13 cellular contexts compared by ENCODE assay signal in genomic region chr10:126147866-126148578, GRCh38.
DNase-seq lines count a peak whose midpoint lies in the region; ATAC-seq and TF ChIP-seq lines count a peak whose summit lies in the region.
"Had no signal": no experiment of that assay in that cellular context is flagged by ENCODE, and none has a peak within 500 bp of the region (broad histone marks: within the 10 kb centered on the region; RNA-seq: fewer than 3 reads in every experiment).

No MANE protein-coding gene starts in this region.

- H2AK5ac ChIP-seq in trophoblast cell (ENCODE audit: low read length) = no peak overlapping the region

- H3K18ac ChIP-seq in trophoblast cell (ENCODE audit: low read length) = no peak overlapping the region

- no peak overlapping the region for H3K4me2 ChIP-seq in trophoblast cell (ENCODE audit: low read length)

- no peak overlapping the region for H4K12ac ChIP-seq in trophoblast cell (ENCODE audit: low read depth, low read length)

- H3K14ac ChIP-seq in trophoblast cell (ENCODE audit: low read length) = no peak overlapping the region

- H4K91ac ChIP-seq in trophoblast cell (ENCODE audit: low read depth, low read length) = no peak overlapping the region

- H4K8ac ChIP-seq in trophoblast cell (ENCODE audit: low read depth, low read length) = no peak overlapping the region

- H3K23ac ChIP-seq in trophoblast cell (ENCODE audit: low read length) = no peak overlapping the region

- no peaks in the 10 kb centered on the region for H3K9me3 ChIP-seq in trophoblast cell (ENCODE audit: insufficient read depth, low read depth, low read length)

- no peak overlapping the region for H3K4ac ChIP-seq in trophoblast cell (ENCODE audit: low read depth, low read length)

- H3K4me3 ChIP-seq in fibroblast of villous mesenchyme (ENCODE audit: low read depth, low read length) (no peak overlapping the region), skin epidermis (no peak overlapping the region), trophoblast cell (ENCODE audit: low read depth, low read length) (no peak overlapping the region)

- H3K79me1 ChIP-seq in trophoblast cell (ENCODE audit: low read length) = peaks cover 2% of the 10 kb centered on the region

- DNase-seq in HCEC 1CT = peak; percentile 47
- peak; percentile 66 for DNase-seq in amniotic stem cell (lab: John Stamatoyannopoulos, UW)
- peak; percentile 74 for DNase-seq in fibroblast of villous mesenchyme (ENCODE audit: low read depth)
- no peak for DNase-seq in trophoblast cell
- no peak for DNase-seq in DMS114 treated with DMSO at 0.1 percent for 48 hours (lab: John Stamatoyannopoulos, UW; ENCODE audit: unreplicated experiment)
- no peak for DNase-seq in NCI-H345 treated with DMSO at 0.1 percent for 48 hours (lab: John Stamatoyannopoulos, UW; ENCODE audit: unreplicated experiment)
- DNase-seq: activated CD4-positive, alpha-beta T cell treated with anti-CD3 and anti-CD28 coated beads for 4 hours; activated naive CD4-positive, alpha-beta T cell treated with anti-CD3 and anti-CD28 coated beads for 36 hours; NCI-H1930 had no signal

- H3K9ac ChIP-seq in trophoblast cell (ENCODE audit: low read length) = no peak overlapping the region

- H3K27me3 ChIP-seq in trophoblast cell (ENCODE audit: insufficient read depth, low read length) = no peaks in the 10 kb centered on the region

- H3K27ac ChIP-seq in skin epidermis (peak overlapping the region in 12 of 21 experiments; percentile 6 to 83 (median 65)), trophoblast cell (ENCODE audit: low read depth, low read length) (no peak overlapping the region)
- H3K27ac ChIP-seq: epithelial cell of prostate had no signal

- no CpG with 5 or more reads among the region's 7 CpGs for WGBS in trophoblast cell (ENCODE audit: extremely low coverage, insufficient coverage, insufficient read length)

- no peak for TF ChIP-seq CTCF in fibroblast of villous mesenchyme (IDR thresholded peaks at IDR 0.05; ENCODE audit: insufficient read depth, low read depth, low read length)

- H2BK12ac ChIP-seq in trophoblast cell (ENCODE audit: low read length) = no peak overlapping the region

- H2AFZ ChIP-seq in trophoblast cell (ENCODE audit: insufficient read depth, low read length, poor library complexity) = no peak overlapping the region

- no peak for ATAC-seq in HG03108 (IDR thresholded peaks at IDR 0.05; ENCODE audit: unreplicated experiment)
- ATAC-seq: left lobe of liver had no signal

- H2BK120ac ChIP-seq in trophoblast cell (ENCODE audit: insufficient read depth, low read length, poor library complexity) = no peak overlapping the region

- H3K4me1 ChIP-seq in trophoblast cell (ENCODE audit: control insufficient read depth in 1 of 2, insufficient read depth in 2 of 2, low read length in 2 of 2) = peaks cover 5 to 7% of the 10 kb centered on the region in 2 experiments

- peaks cover 3% of the 10 kb centered on the region for H3K79me2 ChIP-seq in trophoblast cell (ENCODE audit: control insufficient read depth, insufficient read depth, low read length, poor library complexity)

- H3K36me3 ChIP-seq in trophoblast cell (ENCODE audit: control insufficient read depth in 1 of 2, insufficient read depth in 2 of 2, low read length in 2 of 2) = no peaks in the 10 kb centered on the region

- no peak overlapping the region for H2BK5ac ChIP-seq in trophoblast cell (ENCODE audit: low read depth, low read length, poor library complexity)

Comparison
In these comparisons a context has a peak if more than half of its experiments do, and no peak if none do; other contexts are left out.
1. DNase-seq: peak in HCEC 1CT (single experiment), amniotic stem cell (single experiment) and fibroblast of villous mesenchyme (single experiment); none in trophoblast cell (0 of 2), DMS114 treated with DMSO at 0.1 percent for 48 hours (single experiment) and NCI-H345 treated with DMSO at 0.1 percent for 48 hours (single experiment).